Comparison of ENCODE assay signal across 1 cellular context in genomic region chr6:43355862-43356590, GRCh38.
TF ChIP-seq lines count a peak whose summit lies in the region.

No MANE protein-coding gene starts in this region.

TF ChIP-seq in HepG2, 621 proteins besides CTCF, POLR2A, EP300 and RAD21:
- TF ChIP-seq MED1 (CRISPR knock-in tag; IDR thresholded peaks at IDR 0.05) (no peak), RAD51 (IDR thresholded peaks at IDR 0.05; ENCODE audit: borderline replicate concordance) (no peak), LCORL (IDR thresholded peaks at IDR 0.05) (no peak), LCORL (CRISPR knock-in tag; IDR thresholded peaks at IDR 0.05) (0 out of 2 replicates have a peak, but pooled peaks have one; percentile 31), ZNF235 (CRISPR knock-in tag; IDR thresholded peaks at IDR 0.05; ENCODE audit: borderline replicate concordance) (no peak), STAG1 (CRISPR knock-in tag; IDR thresholded peaks at IDR 0.05) (peak; percentile 95), ZNF614 (CRISPR knock-in tag; IDR thresholded peaks at IDR 0.05; ENCODE audit: borderline replicate concordance) (0 out of 2 replicates have a peak, but pooled peaks have one; percentile 34), NFATC3 (CRISPR knock-in tag; IDR thresholded peaks at IDR 0.05) (0 out of 2 replicates have a peak, but pooled peaks have one; percentile 52), FOXK1 (CRISPR knock-in tag; IDR thresholded peaks at IDR 0.05; ENCODE audit: borderline replicate concordance, low read depth) (peak; percentile 72; the same call in 1 of the 2 replicates), FOXO1 (CRISPR knock-in tag; IDR thresholded peaks at IDR 0.05) (peak; percentile 53; the same call in 1 of the 2 replicates), GATAD2A (CRISPR knock-in tag; IDR thresholded peaks at IDR 0.05) (peak; percentile 68), SMC3 (IDR thresholded peaks at IDR 0.05; ENCODE audit: low read length) (peak; percentile 98), HNF1B (CRISPR knock-in tag; IDR thresholded peaks at IDR 0.05) (0 out of 2 replicates have a peak, but pooled peaks have one; percentile 15), ZSCAN25 (CRISPR knock-in tag; IDR thresholded peaks at IDR 0.05) (0 out of 2 replicates have a peak, but pooled peaks have one; percentile 48), KLF12 (CRISPR knock-in tag; IDR thresholded peaks at IDR 0.05; ENCODE audit: borderline replicate concordance) (no peak), ZBTB25 (CRISPR knock-in tag; IDR thresholded peaks at IDR 0.05) (0 out of 2 replicates have a peak, but pooled peaks have one; percentile 39), NRL (CRISPR knock-in tag; IDR thresholded peaks at IDR 0.05; ENCODE audit: borderline replicate concordance) (no peak), GMEB1 (CRISPR knock-in tag; IDR thresholded peaks at IDR 0.05; ENCODE audit: borderline replicate concordance) (peak; percentile 32; the same call in 1 of the 2 replicates), ZNF44 (CRISPR knock-in tag; IDR thresholded peaks at IDR 0.05) (peak; percentile 89; the same call in 1 of the 2 replicates), BCL6 (CRISPR knock-in tag; IDR thresholded peaks at IDR 0.05) (0 out of 2 replicates have a peak, but pooled peaks have one; percentile 11), THAP11 (CRISPR knock-in tag; IDR thresholded peaks at IDR 0.05) (0 out of 2 replicates have a peak, but pooled peaks have one; percentile 37), MTA3 (CRISPR knock-in tag; IDR thresholded peaks at IDR 0.05) (no peak), ARID5B (CRISPR knock-in tag; IDR thresholded peaks at IDR 0.05) (peak; percentile 22; the same call in 1 of the 2 replicates), TEAD3 (CRISPR knock-in tag; optimal IDR thresholded peaks at IDR 0.05; ENCODE audit: borderline replicate concordance) (peak; percentile 30), TSC22D2 (CRISPR knock-in tag; IDR thresholded peaks at IDR 0.05; ENCODE audit: borderline replicate concordance) (peak; percentile 71; the same call in 1 of the 2 replicates), MTF2 (CRISPR knock-in tag; IDR thresholded peaks at IDR 0.05; ENCODE audit: borderline replicate concordance) (0 out of 2 replicates have a peak, but pooled peaks have one; percentile 41), ZNF33A (CRISPR knock-in tag; IDR thresholded peaks at IDR 0.05; ENCODE audit: borderline replicate concordance) (0 out of 2 replicates have a peak, but pooled peaks have one; percentile 28), SAP130 (CRISPR knock-in tag; IDR thresholded peaks at IDR 0.05; ENCODE audit: low read depth) (peak; percentile 45; the same call in 1 of the 2 replicates), KAT8 (CRISPR knock-in tag; IDR thresholded peaks at IDR 0.05) (peak; percentile 33; the same call in 1 of the 2 replicates), KLF16 (CRISPR knock-in tag; IDR thresholded peaks at IDR 0.05) (0 out of 4 replicates have a peak, but pooled peaks of 1 of the 2 experiments have one; percentile 38), ERF (CRISPR knock-in tag; IDR thresholded peaks at IDR 0.05) (0 out of 2 replicates have a peak, but pooled peaks have one; percentile 41), ZNF124 (CRISPR knock-in tag; IDR thresholded peaks at IDR 0.05) (peak; percentile 55; the same call in 1 of the 2 replicates), TRIM24 (CRISPR knock-in tag; IDR thresholded peaks at IDR 0.05) (no peak), JUN (CRISPR knock-in tag; IDR thresholded peaks at IDR 0.05) (no peak), ETV5 (CRISPR knock-in tag; IDR thresholded peaks at IDR 0.05; ENCODE audit: borderline replicate concordance) (peak; percentile 19; the same call in 1 of the 2 replicates), IRF2 (CRISPR knock-in tag; IDR thresholded peaks at IDR 0.05) (peak; percentile 37; the same call in 1 of the 2 replicates)
- TF ChIP-seq, protein P1, sequence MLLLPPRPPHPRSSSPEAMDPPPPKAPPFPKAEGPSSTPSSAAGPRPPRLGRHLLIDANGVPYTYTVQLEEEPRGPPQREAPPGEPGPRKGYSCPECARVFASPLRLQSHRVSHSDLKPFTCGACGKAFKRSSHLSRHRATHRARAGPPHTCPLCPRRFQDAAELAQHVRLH (CRISPR knock-in tag; IDR thresholded peaks at IDR 0.05; ENCODE audit: borderline replicate concordance, low read depth): 0 out of 2 replicates have a peak, but pooled peaks have one; percentile 44
- TF ChIP-seq, protein P2, sequence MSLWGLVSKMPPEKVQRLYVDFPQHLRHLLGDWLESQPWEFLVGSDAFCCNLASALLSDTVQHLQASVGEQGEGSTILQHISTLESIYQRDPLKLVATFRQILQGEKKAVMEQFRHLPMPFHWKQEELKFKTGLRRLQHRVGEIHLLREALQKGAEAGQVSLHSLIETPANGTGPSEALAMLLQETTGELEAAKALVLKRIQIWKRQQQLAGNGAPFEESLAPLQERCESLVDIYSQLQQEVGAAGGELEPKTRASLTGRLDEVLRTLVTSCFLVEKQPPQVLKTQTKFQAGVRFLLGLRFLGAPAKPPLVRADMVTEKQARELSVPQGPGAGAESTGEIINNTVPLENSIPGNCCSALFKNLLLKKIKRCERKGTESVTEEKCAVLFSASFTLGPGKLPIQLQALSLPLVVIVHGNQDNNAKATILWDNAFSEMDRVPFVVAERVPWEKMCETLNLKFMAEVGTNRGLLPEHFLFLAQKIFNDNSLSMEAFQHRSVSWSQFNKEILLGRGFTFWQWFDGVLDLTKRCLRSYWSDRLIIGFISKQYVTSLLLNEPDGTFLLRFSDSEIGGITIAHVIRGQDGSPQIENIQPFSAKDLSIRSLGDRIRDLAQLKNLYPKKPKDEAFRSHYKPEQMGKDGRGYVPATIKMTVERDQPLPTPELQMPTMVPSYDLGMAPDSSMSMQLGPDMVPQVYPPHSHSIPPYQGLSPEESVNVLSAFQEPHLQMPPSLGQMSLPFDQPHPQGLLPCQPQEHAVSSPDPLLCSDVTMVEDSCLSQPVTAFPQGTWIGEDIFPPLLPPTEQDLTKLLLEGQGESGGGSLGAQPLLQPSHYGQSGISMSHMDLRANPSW (CRISPR knock-in tag; IDR thresholded peaks at IDR 0.05; ENCODE audit: borderline replicate concordance): no peak
